Comparison of ENCODE assay signal across 18 cellular contexts in the genomic region with DNA sequence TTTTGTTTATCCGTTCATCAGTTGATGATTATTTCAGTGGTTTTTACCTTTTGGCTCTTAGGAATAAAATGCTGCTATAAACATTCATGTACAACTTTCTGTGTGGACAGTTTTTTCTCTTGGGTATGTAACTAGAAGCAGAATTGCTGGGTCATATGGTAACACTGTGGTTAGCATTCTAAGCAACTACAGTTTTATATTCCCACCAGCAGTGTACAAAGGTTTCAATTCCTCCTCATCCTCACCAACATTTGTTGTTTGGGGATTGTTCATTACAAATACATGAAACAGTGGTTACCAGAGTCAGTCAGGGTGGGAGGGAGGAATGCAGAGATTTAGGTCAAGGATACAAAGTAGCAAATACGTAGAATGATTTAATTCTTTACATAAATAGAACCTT.
DNase-seq lines count a peak whose midpoint lies in the region; ATAC-seq, FAIRE-seq and TF ChIP-seq lines count a peak whose summit lies in the region.
"Had no signal": no experiment of that assay in that cellular context is flagged by ENCODE, and none has a peak within 500 bp of the region (broad histone marks: within the 10 kb centered on the region; RNA-seq: fewer than 3 reads in every experiment).

No MANE protein-coding gene starts in this region.

- no peak for FAIRE-seq in HTR-8/SVneo (lab: Jason Lieb, UNC)
- FAIRE-seq: colon had no signal

- H3K9ac ChIP-seq in neural progenitor cell (no peak overlapping the region), endodermal cell (ENCODE audit: extremely low read depth, low read length, poor library complexity, severe bottlenecking) (no peak overlapping the region)

- H3K27ac ChIP-seq in neural progenitor cell (no peak overlapping the region), endodermal cell (ENCODE audit: low read depth, low read length) (no peak overlapping the region)
- H3K27ac ChIP-seq: ascending aorta, epithelial cell of prostate, gastroesophageal sphincter, upper lobe of right lung had no signal

- no peaks in the 10 kb centered on the region for H3F3A ChIP-seq in neural progenitor cell (ENCODE audit: low read depth)

- no peak overlapping the region for H2AFZ ChIP-seq in neural progenitor cell (replicated peaks)

- H3K9me3 Mint-ChIP-seq in neural progenitor cell (no peaks in the 10 kb centered on the region), endodermal cell (peaks cover 4% of the 10 kb centered on the region)

- H3K9me3 ChIP-seq in neural progenitor cell (ENCODE audit: low read depth) (no peaks in the 10 kb centered on the region), endodermal cell (ENCODE audit: control insufficient read depth, low read length) (no peaks in the 10 kb centered on the region)
- H3K9me3 ChIP-seq: ascending aorta, gastroesophageal sphincter, upper lobe of right lung had no signal

- H3K4me1 ChIP-seq in neural progenitor cell: no peaks in the 10 kb centered on the region
- peaks cover 31% of the 10 kb centered on the region for H3K4me1 ChIP-seq in endodermal cell (ENCODE audit: control insufficient read depth, insufficient read depth, low read length)
- H3K4me1 ChIP-seq: ascending aorta, gastroesophageal sphincter, upper lobe of right lung had no signal

- H3K36me3 ChIP-seq in neural progenitor cell: no peaks in the 10 kb centered on the region
- no peaks in the 10 kb centered on the region for H3K36me3 ChIP-seq in endodermal cell (ENCODE audit: control insufficient read depth, insufficient read depth, low read length)
- H3K36me3 ChIP-seq: ascending aorta, gastroesophageal sphincter, upper lobe of right lung had no signal

- TF ChIP-seq CTCF in neural progenitor cell (IDR thresholded peaks at IDR 0.05) (no peak), endodermal cell (conservative IDR thresholded peaks at IDR 0.05) (no peak)

- no peak overlapping the region for H3K4me3 ChIP-seq in neural progenitor cell
- H3K4me3 ChIP-seq in endodermal cell (ENCODE audit: low read length): no peak overlapping the region
- H3K4me3 ChIP-seq: ascending aorta, gastroesophageal sphincter, upper lobe of right lung had no signal

- H3K4me3 Mint-ChIP-seq in neural progenitor cell (no peak overlapping the region), endodermal cell (no peak overlapping the region)
- H3K4me3 Mint-ChIP-seq: activated CD8-positive, alpha-beta memory T cell treated with anti-CD3 and anti-CD28 coated beads, Interleukin-2, amount 10 ng/mL, durations not matched to agents 7 days and 5 days; naive thymus-derived CD4-positive, alpha-beta T cell had no signal

- 91% methylated on average over 2 of the region's 2 CpGs; no CpG with 5 or more reads in 1 of the 2 experiments for WGBS in endodermal cell (ENCODE audit: insufficient coverage in 1 of 2, insufficient read length in 1 of 2), 2 experiments

- H3K4me1 Mint-ChIP-seq in neural progenitor cell: peaks cover 18% of the 10 kb centered on the region
- H3K4me1 Mint-ChIP-seq in endodermal cell: peaks cover 55% of the 10 kb centered on the region

- H3K27ac Mint-ChIP-seq in neural progenitor cell (no peak overlapping the region), endodermal cell (no peak overlapping the region)
- H3K27ac Mint-ChIP-seq: activated CD8-positive, alpha-beta memory T cell treated with anti-CD3 and anti-CD28 coated beads, Interleukin-2, amount 10 ng/mL, durations not matched to agents 7 days and 5 days; naive thymus-derived CD4-positive, alpha-beta T cell had no signal

- no peak overlapping the region for H3K4me2 ChIP-seq in neural progenitor cell

- no peaks in the 10 kb centered on the region for H3K27me3 ChIP-seq in neural progenitor cell
- no peaks in the 10 kb centered on the region for H3K27me3 ChIP-seq in endodermal cell (ENCODE audit: control insufficient read depth, insufficient read depth, low read length, poor library complexity, severe bottlenecking)
- H3K27me3 ChIP-seq: ascending aorta, gastroesophageal sphincter, upper lobe of right lung had no signal

- no peaks in the 10 kb centered on the region for H3K79me2 ChIP-seq in neural progenitor cell (ENCODE audit: low read depth)

- ATAC-seq in GM18520 (IDR thresholded peaks at IDR 0.05; ENCODE audit: unreplicated experiment): peak; percentile 26
- ATAC-seq in GM21515 (IDR thresholded peaks at IDR 0.05; ENCODE audit: unreplicated experiment): peak; percentile 45
- ATAC-seq in HG03175 (IDR thresholded peaks at IDR 0.05; ENCODE audit: unreplicated experiment): peak; percentile 42
- ATAC-seq: activated CD8-positive, alpha-beta memory T cell treated with anti-CD3 and anti-CD28 coated beads, Interleukin-2, amount 10 ng/mL, durations not matched to agents 7 days and 5 days; gastroesophageal sphincter; naive thymus-derived CD4-positive, alpha-beta T cell; upper lobe of right lung had no signal

- H3K27me3 Mint-ChIP-seq in neural progenitor cell (ENCODE audit: insufficient read depth, low read depth): peaks cover 2% of the 10 kb centered on the region
- H3K27me3 Mint-ChIP-seq in endodermal cell (ENCODE audit: insufficient read depth): no peaks in the 10 kb centered on the region
- H3K27me3 Mint-ChIP-seq: activated CD8-positive, alpha-beta memory T cell treated with anti-CD3 and anti-CD28 coated beads, Interleukin-2, amount 10 ng/mL, durations not matched to agents 7 days and 5 days; progenitor cell of endocrine pancreas had no signal

- H3K36me3 Mint-ChIP-seq in neural progenitor cell (no peaks in the 10 kb centered on the region), endodermal cell (ENCODE audit: low read depth) (no peaks in the 10 kb centered on the region)
- H3K36me3 Mint-ChIP-seq: activated CD8-positive, alpha-beta memory T cell treated with anti-CD3 and anti-CD28 coated beads, Interleukin-2, amount 10 ng/mL, durations not matched to agents 7 days and 5 days; naive thymus-derived CD4-positive, alpha-beta T cell had no signal

- DNase-seq in amniotic epithelial cell (ENCODE audit: low read depth): peak; percentile 13
- DNase-seq in neural progenitor cell (ENCODE audit: low spot score): no peak
- DNase-seq in HTR-8/SVneo (ENCODE audit: insufficient read length, low spot score): no peak
- no peak for DNase-seq in OCI-M2 (lab: John Stamatoyannopoulos, UW; ENCODE audit: unreplicated experiment)
- DNase-seq in endodermal cell: no peak
- DNase-seq: activated CD8-positive, alpha-beta memory T cell treated with anti-CD3 and anti-CD28 coated beads, Interleukin-2, amount 10 ng/mL, durations not matched to agents 7 days and 5 days; naive thymus-derived CD4-positive, alpha-beta T cell; NCI-H2107; stimulated activated naive CD4-positive, alpha-beta T cell treated with Interleukin-2 at 50 U/mL for 16 hours; upper lobe of right lung had no signal

- H4K20me1 ChIP-seq in neural progenitor cell (ENCODE audit: low read depth): no peaks in the 10 kb centered on the region
